In the genomic region with DNA sequence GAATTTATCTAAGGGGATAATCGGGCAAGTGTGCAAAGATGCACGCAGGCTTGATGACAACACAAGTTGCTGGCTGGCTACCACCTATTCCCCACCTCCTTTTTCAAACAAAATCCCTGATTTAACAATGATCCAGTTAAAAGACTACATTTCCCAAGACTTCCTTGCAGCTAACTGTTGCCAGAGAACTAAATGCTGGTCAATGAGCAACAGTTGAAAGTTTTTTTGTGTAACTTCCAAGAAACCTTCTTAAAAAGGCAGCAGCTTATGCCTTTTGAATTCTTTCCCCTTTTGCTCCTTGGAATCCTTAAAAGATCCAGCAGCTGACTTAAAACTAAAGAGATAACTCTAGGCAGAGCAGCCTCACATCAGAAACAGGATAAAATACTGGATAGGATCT, we compare ENCODE assay signal across 14 cellular contexts. TPM values are rescaled to one million over a fixed set of nuclear protein-coding genes. Genes with fewer than 3 reads are reported as not detected.
"Had no signal": no experiment of that assay in that cellular context is flagged by ENCODE, and none has a peak within 500 bp of the region (broad histone marks: within the 10 kb centered on the region; RNA-seq: fewer than 3 reads in every experiment).

No MANE protein-coding gene starts in this region.

- H3K27ac Mint-ChIP-seq: naive thymus-derived CD8-positive, alpha-beta T cell had no signal

- H2AFZ ChIP-seq: hepatocyte, parathyroid adenoma had no signal

- H3K27ac ChIP-seq: cardiac muscle cell, esophagus muscularis mucosa, hepatocyte, left lung, neutrophil, parathyroid adenoma, stomach, thoracic aorta had no signal

- H3K9ac ChIP-seq: parathyroid adenoma had no signal

- H3K4me3 Mint-ChIP-seq: naive thymus-derived CD8-positive, alpha-beta T cell had no signal

- H3K4me2 ChIP-seq: hepatocyte had no signal

- DNase-seq: activated naive CD4-positive, alpha-beta T cell treated with Interleukin-2 at 50 U/mL for 16 hours; aorta; left lung; naive thymus-derived CD8-positive, alpha-beta T cell; stimulated activated CD4-positive, alpha-beta T cell treated with anti-CD3 and anti-CD28 coated beads, Interleukin-1b, Interleukin-23, amount 100 ng/mL, for 48 hours; stomach; SW 1271 had no signal

- ATAC-seq: naive thymus-derived CD8-positive, alpha-beta T cell had no signal

- H3K9me3 ChIP-seq: esophagus muscularis mucosa, left lung, neutrophil, stomach, thoracic aorta had no signal

- H3K4me3 ChIP-seq: cardiac muscle cell, esophagus muscularis mucosa, hepatocyte, left lung, stomach, thoracic aorta had no signal

- H3K36me3 ChIP-seq: cardiac muscle cell, left lung, neutrophil, thoracic aorta had no signal

- H3K9me3 Mint-ChIP-seq: naive thymus-derived CD8-positive, alpha-beta T cell had no signal

- H3K27me3 ChIP-seq: cardiac muscle cell, esophagus muscularis mucosa, hepatocyte, left lung, stomach had no signal

- H3K79me2 ChIP-seq: hepatocyte, parathyroid adenoma had no signal

- H3K4me1 ChIP-seq: esophagus muscularis mucosa, left lung, parathyroid adenoma, stomach had no signal

RNA-seq across cellular contexts. Expression of gene NPHP1, which starts 38.6 kb away (rescaled TPM):
- total RNA-seq: T-helper 2 cell treated with Interferon-gamma antibody and Interleukin-4, amounts not matched to agents 100 ng/mL and 5 ng/mL, for 36 hours had no signal

RNA-seq across cellular contexts. Expression of gene MALL, which starts 50.6 kb away (rescaled TPM):
- total RNA-seq: T-helper 2 cell treated with Interferon-gamma antibody and Interleukin-4, amounts not matched to agents 100 ng/mL and 5 ng/mL, for 36 hours had no signal
- polyA plus RNA-seq: cardiac muscle cell; naive thymus-derived CD8-positive, alpha-beta T cell had no signal
